8 cellular contexts compared by ENCODE assay signal in the genomic region with DNA sequence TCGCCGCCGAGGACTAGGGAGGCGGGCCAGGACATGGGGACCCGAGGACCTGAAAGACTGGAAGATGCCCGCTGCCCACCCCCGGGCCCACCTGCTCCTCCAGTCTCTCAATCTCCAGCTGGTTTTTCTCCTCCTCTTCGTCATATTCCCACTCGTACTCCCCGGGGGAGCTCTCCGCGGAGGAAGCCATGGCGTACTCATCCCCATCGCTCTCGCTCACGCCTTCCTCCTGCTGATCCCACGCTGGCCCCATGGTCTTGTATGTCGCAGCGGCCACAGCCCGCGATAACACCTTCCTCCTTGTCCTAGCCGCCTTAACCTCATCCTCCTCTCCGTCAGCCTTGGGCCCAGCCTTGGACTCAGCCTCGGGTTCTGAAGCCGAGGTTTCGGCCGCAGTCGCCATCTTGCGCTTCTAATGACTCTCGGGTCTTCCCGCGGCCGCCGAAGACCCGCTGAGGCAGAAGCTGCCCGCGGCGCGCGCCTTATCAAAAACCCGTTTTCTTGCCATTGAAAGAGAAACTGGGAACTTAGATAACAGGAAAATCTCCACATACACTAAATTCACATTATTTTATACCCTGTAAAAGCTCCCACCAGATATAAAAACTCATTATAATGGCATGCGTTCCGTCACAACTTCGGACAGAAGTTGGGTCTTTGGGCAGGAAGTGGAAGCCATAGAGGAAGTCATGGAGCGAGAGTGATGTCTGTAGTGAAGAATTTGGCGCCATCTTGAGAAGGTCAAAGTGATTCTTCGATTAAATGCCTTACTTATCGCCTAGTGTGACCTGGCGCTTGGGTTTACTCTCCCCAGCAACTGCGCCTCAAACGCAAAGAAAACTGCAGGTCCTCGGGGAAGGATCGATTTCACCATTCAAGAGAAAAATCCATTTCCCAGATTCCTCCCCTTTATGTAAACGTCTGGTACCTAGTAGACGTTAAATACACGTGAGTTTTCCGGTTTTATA. TPM values are rescaled to one million over a fixed set of nuclear protein-coding genes. Genes with fewer than 3 reads are reported as not detected.
DNase-seq lines count a peak whose midpoint lies in the region; ATAC-seq lines count a peak whose summit lies in the region.

A gene with protein sequence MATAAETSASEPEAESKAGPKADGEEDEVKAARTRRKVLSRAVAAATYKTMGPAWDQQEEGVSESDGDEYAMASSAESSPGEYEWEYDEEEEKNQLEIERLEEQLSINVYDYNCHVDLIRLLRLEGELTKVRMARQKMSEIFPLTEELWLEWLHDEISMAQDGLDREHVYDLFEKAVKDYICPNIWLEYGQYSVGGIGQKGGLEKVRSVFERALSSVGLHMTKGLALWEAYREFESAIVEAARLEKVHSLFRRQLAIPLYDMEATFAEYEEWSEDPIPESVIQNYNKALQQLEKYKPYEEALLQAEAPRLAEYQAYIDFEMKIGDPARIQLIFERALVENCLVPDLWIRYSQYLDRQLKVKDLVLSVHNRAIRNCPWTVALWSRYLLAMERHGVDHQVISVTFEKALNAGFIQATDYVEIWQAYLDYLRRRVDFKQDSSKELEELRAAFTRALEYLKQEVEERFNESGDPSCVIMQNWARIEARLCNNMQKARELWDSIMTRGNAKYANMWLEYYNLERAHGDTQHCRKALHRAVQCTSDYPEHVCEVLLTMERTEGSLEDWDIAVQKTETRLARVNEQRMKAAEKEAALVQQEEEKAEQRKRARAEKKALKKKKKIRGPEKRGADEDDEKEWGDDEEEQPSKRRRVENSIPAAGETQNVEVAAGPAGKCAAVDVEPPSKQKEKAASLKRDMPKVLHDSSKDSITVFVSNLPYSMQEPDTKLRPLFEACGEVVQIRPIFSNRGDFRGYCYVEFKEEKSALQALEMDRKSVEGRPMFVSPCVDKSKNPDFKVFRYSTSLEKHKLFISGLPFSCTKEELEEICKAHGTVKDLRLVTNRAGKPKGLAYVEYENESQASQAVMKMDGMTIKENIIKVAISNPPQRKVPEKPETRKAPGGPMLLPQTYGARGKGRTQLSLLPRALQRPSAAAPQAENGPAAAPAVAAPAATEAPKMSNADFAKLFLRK (minus strand): TSS at position 422 of the 968 bp plus-strand sequence. CDS start 19 bp downstream, at position 403.

- no peaks in the 10 kb centered on the region for H3K27me3 Mint-ChIP-seq in CD8-positive, alpha-beta memory T cell
- H3K27me3 Mint-ChIP-seq in effector memory CD8-positive, alpha-beta T cell, result no peaks in the 10 kb centered on the region

- H3K4me3 Mint-ChIP-seq in CD8-positive, alpha-beta memory T cell, result peak within 1 kb of the TSS; percentile 98 to 100 (median 100)
- H3K4me3 Mint-ChIP-seq in effector memory CD8-positive, alpha-beta T cell, result peak within 1 kb of the TSS; percentile 96 to 98

- H3K36me3 ChIP-seq in CD8-positive, alpha-beta memory T cell (ENCODE audit: insufficient read depth, low read length), result peaks cover 25% of the 10 kb centered on the region

- peak; percentile 70 to 88 (median 85) for DNase-seq in CD8-positive, alpha-beta memory T cell
- DNase-seq in HT-29 (ENCODE audit: low spot score), result peak; percentile 97
- peak; percentile 91 for DNase-seq in NOMO-1 treated with DMSO at 0.1 percent for 48 hours (lab: John Stamatoyannopoulos, UW; ENCODE audit: unreplicated experiment)
- DNase-seq in activated CD8-positive, alpha-beta memory T cell treated with anti-CD3 and anti-CD28 coated beads for 4 hours (ENCODE audit: low read depth in 2 of 2), result peak; percentile 57 to 63
- peak; percentile 76 to 85 (median 77) for DNase-seq in effector memory CD8-positive, alpha-beta T cell
- peak; percentile 94 for DNase-seq in medulla oblongata (ENCODE audit: extremely low spot score)
- DNase-seq in stimulated activated CD4-positive, alpha-beta T cell treated with anti-CD3 and anti-CD28 coated beads, TNF-alpha, amount 100 ng/mL, for 48 hours (ENCODE audit: low read depth in 3 of 3), result peak; percentile 61 to 66 (median 65)

- H3K4me3 ChIP-seq in CD8-positive, alpha-beta memory T cell (ENCODE audit: low read length), result peak within 1 kb of the TSS; percentile 96

- H3K36me3 Mint-ChIP-seq in CD8-positive, alpha-beta memory T cell, result peaks cover 0 to 73% (median 5%) of the 10 kb centered on the region in 3 donors
- peaks cover 76% of the 10 kb centered on the region for H3K36me3 Mint-ChIP-seq in effector memory CD8-positive, alpha-beta T cell (ENCODE audit: insufficient read depth)

- H3K27ac Mint-ChIP-seq in CD8-positive, alpha-beta memory T cell, result peak within 1 kb of the TSS; percentile 97 to 100 (median 100)
- peak within 1 kb of the TSS; percentile 98 to 99 for H3K27ac Mint-ChIP-seq in effector memory CD8-positive, alpha-beta T cell

- H3K9me3 Mint-ChIP-seq in CD8-positive, alpha-beta memory T cell, result no peaks in the 10 kb centered on the region
- no peaks in the 10 kb centered on the region for H3K9me3 Mint-ChIP-seq in effector memory CD8-positive, alpha-beta T cell

- H3K27me3 ChIP-seq in CD8-positive, alpha-beta memory T cell (ENCODE audit: insufficient read depth, low read length, poor library complexity, severe bottlenecking), result no peaks in the 10 kb centered on the region

- H3K27ac ChIP-seq in CD8-positive, alpha-beta memory T cell (ENCODE audit: low read depth, low read length), result peak within 1 kb of the TSS; percentile 93

- CTCF ChIA-PET in CD8-positive, alpha-beta memory T cell (lab: Charles Lee), result interaction anchor here (1.7 to 18.3 kb wide), 3 partner anchors 57 to 243 kb away, joined by 10 to 206 read pairs (median 24); no protein-coding TSS in a partner anchor

- peak; percentile 29 for ATAC-seq in GM19467 (IDR thresholded peaks at IDR 0.05; ENCODE audit: unreplicated experiment)
- ATAC-seq in effector memory CD8-positive, alpha-beta T cell (replicated peaks), result peak; percentile 54

- peaks cover 59% of the 10 kb centered on the region for H3K4me1 ChIP-seq in CD8-positive, alpha-beta memory T cell (ENCODE audit: insufficient read depth, low read length)

- H3K4me1 Mint-ChIP-seq in CD8-positive, alpha-beta memory T cell, result peaks cover 62 to 83% (median 77%) of the 10 kb centered on the region in 3 donors
- H3K4me1 Mint-ChIP-seq in effector memory CD8-positive, alpha-beta T cell (ENCODE audit: low read depth in 2 of 2), result peaks cover 44 to 47% of the 10 kb centered on the region in 2 donors

- H3K9me3 ChIP-seq in CD8-positive, alpha-beta memory T cell (ENCODE audit: low read length), result no peaks in the 10 kb centered on the region

- POLR2A ChIA-PET in CD8-positive, alpha-beta memory T cell (lab: Charles Lee), result interaction anchor here (0.9 to 6.3 kb wide), 6 partner anchors 11 to 491 kb away, joined by 4 to 67 read pairs (median 5); partner anchors contain the start of genes SELPLG, SSH1 and USP30

RNA-seq across cellular contexts. Expression of the gene that starts here (rescaled TPM):
- 10 to 100 TPM; 82.4 to 82.7 TPM for total RNA-seq in CD8-positive, alpha-beta memory T cell
- 40.1 TPM for polyA plus RNA-seq in CD8-positive, alpha-beta memory T cell
- 91.8 and 98.9 TPM in 2 replicates for total RNA-seq in HT-29 (2014; rRNA removed; shearing (Covaris generic))

Comparison
In these comparisons a context has a peak if more than half of its experiments do, and no peak if none do; other contexts are left out.
1. Peak in every context shown above with its lines: DNase-seq, ATAC-seq, H3K4me3 ChIP-seq and H3K27ac ChIP-seq.